Comparison of ENCODE assay signal across 16 cellular contexts in the genomic region with DNA sequence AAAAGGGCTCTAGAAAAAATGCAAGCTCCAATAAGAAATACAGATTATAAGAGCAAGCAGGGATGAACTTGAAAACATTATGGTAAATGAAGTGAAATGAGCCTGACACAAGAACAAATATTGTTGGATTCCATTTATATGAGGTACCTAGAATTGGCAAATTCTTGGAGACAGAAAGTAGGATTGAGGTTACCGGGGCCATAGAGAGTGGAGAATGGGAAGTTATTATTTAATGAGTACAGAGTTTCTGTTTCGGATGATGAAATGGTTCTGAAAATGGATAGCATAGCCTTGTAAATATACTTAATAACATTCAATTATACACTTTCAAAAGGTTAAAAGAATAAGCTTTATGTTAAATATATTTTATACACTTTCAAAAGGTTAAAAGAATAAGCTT.
"Had no signal": no experiment of that assay in that cellular context is flagged by ENCODE, and none has a peak within 500 bp of the region (broad histone marks: within the 10 kb centered on the region; RNA-seq: fewer than 3 reads in every experiment).

No MANE protein-coding gene starts in this region.

- H3K27ac Mint-ChIP-seq: activated naive CD8-positive, alpha-beta T cell; natural killer cell treated with Interleukin-12 subunit alpha and Interleukin-12 subunit beta and Interleukin-15 and Interleukin-18, amount 100 ng/mL, for 72 hours had no signal

- H3K27ac ChIP-seq: testis had no signal

- ATAC-seq: effector memory CD8-positive, alpha-beta T cell; left lobe of liver; natural killer cell treated with Interleukin-12 subunit alpha and Interleukin-12 subunit beta and Interleukin-15 and Interleukin-18, amount 100 ng/mL, for 72 hours; stimulated activated naive CD8-positive, alpha-beta T cell treated with anti-CD3 and anti-CD28 coated beads, Interleukin-15, Interleukin-2, amounts not matched to agents 100 U/mL and 50 U/mL, for 24 hours had no signal

- H3K4me3 Mint-ChIP-seq: activated naive CD8-positive, alpha-beta T cell; effector memory CD8-positive, alpha-beta T cell; natural killer cell treated with Interleukin-12 subunit alpha and Interleukin-12 subunit beta and Interleukin-15 and Interleukin-18, amount 100 ng/mL, for 72 hours had no signal

- H3K4me3 ChIP-seq: testis had no signal

- H3K9me3 Mint-ChIP-seq: effector memory CD8-positive, alpha-beta T cell; natural killer cell treated with Interleukin-12 subunit alpha and Interleukin-12 subunit beta and Interleukin-15 and Interleukin-18, amount 100 ng/mL, for 72 hours had no signal

- DNase-seq: activated CD4-positive, alpha-beta T cell treated with anti-CD3 and anti-CD28 coated beads, Interleukin-2, amount 50 U/mL, for 1 hour; activated gamma-delta T cell; activated T-cell treated with anti-CD3 and anti-CD28 coated beads, Interleukin-2, amount 50 U/mL, for 1 hour; aorta; cortex of kidney; effector memory CD8-positive, alpha-beta T cell; hippocampal formation; mesenchymal stem cell; stimulated activated CD4-positive, alpha-beta T cell treated with anti-CD3 and anti-CD28 coated beads, Interleukin-2, amount 100 ng/mL, for 48 hours; stimulated activated CD8-positive, alpha-beta memory T cell treated with anti-CD3 and anti-CD28 coated beads, Interleukin-4, amount 100 ng/mL, for 48 hours; stimulated activated naive CD8-positive, alpha-beta T cell treated with anti-CD3 and anti-CD28 coated beads, Interleukin-15, Interleukin-2, amounts not matched to agents 100 U/mL and 50 U/mL, for 24 hours; T-helper 2 cell; testis had no signal

- H3K9me3 ChIP-seq: testis had no signal

- H3K4me1 ChIP-seq: testis had no signal

- H3K27me3 ChIP-seq: testis had no signal

- H3K36me3 Mint-ChIP-seq: natural killer cell treated with Interleukin-12 subunit alpha and Interleukin-12 subunit beta and Interleukin-15 and Interleukin-18, amount 100 ng/mL, for 72 hours had no signal

- H3K27me3 Mint-ChIP-seq: activated naive CD8-positive, alpha-beta T cell; effector memory CD8-positive, alpha-beta T cell; natural killer cell treated with Interleukin-12 subunit alpha and Interleukin-12 subunit beta and Interleukin-15 and Interleukin-18, amount 100 ng/mL, for 72 hours had no signal
